Comparison of ENCODE assay signal across 8 cellular contexts in the genomic region with DNA sequence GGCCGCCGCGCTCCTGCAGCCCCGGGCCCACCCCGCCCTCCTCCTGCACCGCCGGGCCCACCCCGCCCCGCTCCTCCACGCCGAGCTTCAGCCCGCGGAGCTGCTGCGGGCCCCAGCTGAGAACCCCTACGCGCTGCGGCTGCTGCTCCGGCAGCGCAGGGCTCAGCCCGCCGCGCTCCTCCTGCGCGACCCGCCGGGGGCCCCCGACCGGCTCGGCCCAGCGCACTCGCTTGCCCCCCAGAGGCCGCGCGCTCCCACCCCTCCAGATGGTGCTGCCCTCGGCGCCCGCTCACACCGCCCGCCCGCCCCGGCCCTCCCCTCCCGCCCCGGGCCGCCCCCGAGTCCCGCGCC.
DNase-seq lines count a peak whose midpoint lies in the region; ATAC-seq and TF ChIP-seq lines count a peak whose summit lies in the region.

No MANE protein-coding gene starts in this region.

- peaks cover 48% of the 10 kb centered on the region for H3K4me1 ChIP-seq in OCI-LY1 (ENCODE audit: insufficient read depth, low read length, severe bottlenecking)

- H3K9ac ChIP-seq in OCI-LY1 (ENCODE audit: low read length), result peak overlapping the region; percentile 68; the same call in 1 of the 2 replicates

- H3K36me3 Mint-ChIP-seq in nephron progenitor cell (ENCODE audit: low read depth), result peaks cover 12% of the 10 kb centered on the region

- DNase-seq in NCI-H1092 treated with DMSO at 0.1 percent for 48 hours (lab: John Stamatoyannopoulos, UW), result peak; percentile 46
- no peak for DNase-seq in NCI-H1092 (lab: John Stamatoyannopoulos, UW)
- DNase-seq in epithelial cell of prostate (ENCODE audit: low read depth, low spot score), result no peak
- no peak for DNase-seq in skeletal muscle cell (ENCODE audit: low read depth)
- DNase-seq in NCI-H146 treated with DMSO at 0.1 percent for 48 hours (lab: John Stamatoyannopoulos, UW; ENCODE audit: unreplicated experiment), result no peak
- DNase-seq in nephron progenitor cell, result no peak

- no peaks in the 10 kb centered on the region for H3K27me3 ChIP-seq in OCI-LY1 (ENCODE audit: insufficient read depth, low read length)

- H3K9me2 ChIP-seq in OCI-LY1 (ENCODE audit: low read depth, low read length), result no peaks in the 10 kb centered on the region

- H2AFZ ChIP-seq in OCI-LY1 (ENCODE audit: low read length), result no peak overlapping the region

- H3K4me2 ChIP-seq in OCI-LY1 (ENCODE audit: low read length), result peak overlapping the region; percentile 92; the same call in 1 of the 2 replicates

- H3K4me1 Mint-ChIP-seq in nephron progenitor cell, result peaks cover 48% of the 10 kb centered on the region

- peaks cover 21% of the 10 kb centered on the region for H3K79me2 ChIP-seq in OCI-LY1 (ENCODE audit: insufficient read depth, low read length)

- TF ChIP-seq CTCF in OCI-LY1 (IDR thresholded peaks at IDR 0.05; ENCODE audit: low read length), result no peak
- no peak for TF ChIP-seq CTCF in nephron progenitor cell (IDR thresholded peaks at IDR 0.05)

- no peaks in the 10 kb centered on the region for H3K9me3 Mint-ChIP-seq in nephron progenitor cell

- peaks cover 31% of the 10 kb centered on the region for H3K27me3 Mint-ChIP-seq in nephron progenitor cell (ENCODE audit: low read depth, poor library complexity)

- H3K27ac ChIP-seq in OCI-LY1 (ENCODE audit: low read depth, low read length, poor library complexity, severe bottlenecking) (no peak overlapping the region), epithelial cell of prostate (peak overlapping the region; percentile 57)

- ATAC-seq in HG02571 (IDR thresholded peaks at IDR 0.05; ENCODE audit: unreplicated experiment), result peak; percentile 23

- H3K9me3 ChIP-seq in OCI-LY1 (ENCODE audit: low read length), result no peaks in the 10 kb centered on the region

- H3K4me3 ChIP-seq in OCI-LY1 (ENCODE audit: low read depth, low read length, poor library complexity, severe bottlenecking) (peak overlapping the region; percentile 78), skeletal muscle cell (ENCODE audit: low read depth, low read length) (peak overlapping the region; percentile 61)

- no peak overlapping the region for H3K27ac Mint-ChIP-seq in nephron progenitor cell

- H3K36me3 ChIP-seq in OCI-LY1 (ENCODE audit: insufficient read depth, low read length), result no peaks in the 10 kb centered on the region

- H4K20me1 ChIP-seq in OCI-LY1 (ENCODE audit: insufficient read depth, low read length), result no peaks in the 10 kb centered on the region

- H3F3A ChIP-seq in OCI-LY1 (ENCODE audit: insufficient read depth, low read length), result peaks cover 10% of the 10 kb centered on the region; the same call in 1 of the 2 replicates

- H3K4me3 Mint-ChIP-seq in nephron progenitor cell, result no peak overlapping the region
